ENCODE assay signal across 15 cellular contexts in the genomic region with DNA sequence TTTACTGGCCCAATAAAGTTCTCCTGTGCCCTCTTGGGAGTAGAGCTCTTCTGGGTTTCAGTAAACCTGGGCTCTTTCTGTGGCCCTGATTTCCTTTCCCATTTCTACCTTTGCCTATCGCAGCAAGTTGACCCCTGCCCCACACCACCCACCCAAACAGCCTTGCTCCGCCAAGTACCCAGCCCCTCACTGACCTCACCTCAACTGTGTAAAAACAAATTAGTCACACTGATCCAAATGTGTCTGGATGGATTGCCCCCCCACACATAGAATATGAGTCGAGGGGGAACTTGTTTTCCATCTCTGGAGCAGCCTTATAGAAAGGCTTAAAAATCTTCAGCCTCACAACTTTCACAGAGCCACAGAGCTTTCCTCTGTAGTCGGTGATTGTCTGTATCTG. TPM values are rescaled to one million over a fixed set of nuclear protein-coding genes. Genes with fewer than 3 reads are reported as not detected.
DNase-seq lines count a peak whose midpoint lies in the region; TF ChIP-seq lines count a peak whose summit lies in the region.
"Had no signal": no experiment of that assay in that cellular context is flagged by ENCODE, and none has a peak within 500 bp of the region (broad histone marks: within the 10 kb centered on the region; RNA-seq: fewer than 3 reads in every experiment).

No MANE protein-coding gene starts in this region.

- H3K4me3 ChIP-seq in HFF-Myc (replicated peaks; ENCODE audit: low read depth, low read length) (peak overlapping the region; percentile 43), SJCRH30 (peak overlapping the region; percentile 4; the same call in 1 of the 2 replicates), fibroblast of lung (replicated peaks in 1 of 4; ENCODE audit: control extremely low read depth in 1 of 4, insufficient read depth in 1 of 4, low read depth in 3 of 4, low read length in 4 of 4) (peak overlapping the region in 1 of 4 experiments; percentile 42), stomach (no peak overlapping the region), suprapubic skin (no peak overlapping the region)
- H3K4me3 ChIP-seq: esophagus squamous epithelium, tibial artery had no signal

- H3K9ac ChIP-seq in fibroblast of lung (ENCODE audit: insufficient read depth, low read length) = no peak overlapping the region

- TF ChIP-seq POLR2A in stomach (IDR thresholded peaks at IDR 0.05) (no peak), suprapubic skin (IDR thresholded peaks at IDR 0.05) (no peak)

- TF ChIP-seq EP300 in stomach (IDR thresholded peaks at IDR 0.05) = no peak
- no peak for TF ChIP-seq EP300 in suprapubic skin (IDR thresholded peaks at IDR 0.05)

- no peaks in the 10 kb centered on the region for H4K20me1 ChIP-seq in fibroblast of lung (ENCODE audit: control insufficient read depth, extremely low read depth, insufficient read depth, low read length)

- no peak for TF ChIP-seq CTCF in HFF-Myc (IDR thresholded peaks at IDR 0.05; ENCODE audit: low read depth, low read length, missing control alignments)
- no peak for TF ChIP-seq CTCF in fibroblast of lung (conservative IDR thresholded peaks at IDR 0.05 in 1 of 2, IDR thresholded peaks at IDR 0.05 in 1 of 2; ENCODE audit: low read depth in 1 of 2, low read length in 2 of 2)
- TF ChIP-seq CTCF in stomach (IDR thresholded peaks at IDR 0.05) = no peak
- TF ChIP-seq CTCF in suprapubic skin (IDR thresholded peaks at IDR 0.05) = no peak

- H3K27me3 ChIP-seq in SJCRH30 (no peaks in the 10 kb centered on the region), fibroblast of lung (ENCODE audit: control insufficient read depth, insufficient read depth, low read length) (no peaks in the 10 kb centered on the region), stomach (no peaks in the 10 kb centered on the region), suprapubic skin (no peaks in the 10 kb centered on the region)
- H3K27me3 ChIP-seq: esophagus squamous epithelium, tibial artery had no signal

- H3K79me2 ChIP-seq in fibroblast of lung (ENCODE audit: control insufficient read depth, insufficient read depth, low read length) = no peaks in the 10 kb centered on the region

- H3K36me3 ChIP-seq in SJCRH30 = no peaks in the 10 kb centered on the region
- H3K36me3 ChIP-seq in fibroblast of lung (ENCODE audit: control insufficient read depth, insufficient read depth, low read length) = no peaks in the 10 kb centered on the region
- H3K36me3 ChIP-seq in stomach = no peaks in the 10 kb centered on the region
- no peaks in the 10 kb centered on the region for H3K36me3 ChIP-seq in suprapubic skin
- H3K36me3 ChIP-seq: esophagus squamous epithelium, tibial artery had no signal

- DNase-seq in HFF-Myc (ENCODE audit: extremely low read depth, low read depth) (no peak), SJCRH30 (peak in 1 of 2 experiments; percentile 19), fibroblast of lung (ENCODE audit: low read depth in 2 of 2) (peak; percentile 10 to 59), renal cortical epithelial cell (ENCODE audit: low read depth) (peak; percentile 26), stomach (no peak), suprapubic skin (ENCODE audit: low spot score in 2 of 2) (no peak), posterior vena cava (ENCODE audit: low spot score) (no peak)
- DNase-seq: activated CD4-positive, alpha-beta T cell treated with anti-CD3 and anti-CD28 coated beads for 48 hours; activated naive CD4-positive, alpha-beta T cell treated with anti-CD3 and anti-CD28 coated beads for 36 hours; esophagus squamous epithelium; kidney; NCI-H1694; NCI-H345; stimulated activated CD4-positive, alpha-beta T cell treated with anti-CD3 and anti-CD28 coated beads, Interleukin-4, amount 100 ng/mL, for 4 hours; tibial artery had no signal

- H3K4me1 ChIP-seq in SJCRH30 (no peaks in the 10 kb centered on the region), fibroblast of lung (ENCODE audit: control insufficient read depth, extremely low read depth, insufficient read depth, low read length) (peaks cover 25% of the 10 kb centered on the region), stomach (peaks cover 0 to 6% (median 0%) of the 10 kb centered on the region in 4 donors), suprapubic skin (no peaks in the 10 kb centered on the region)
- H3K4me1 ChIP-seq: esophagus squamous epithelium had no signal

- peak overlapping the region; percentile 34; the same call in 1 of the 2 replicates for H3K27ac ChIP-seq in SJCRH30
- H3K27ac ChIP-seq in fibroblast of lung (ENCODE audit: insufficient read depth, low read length) = peak overlapping the region; percentile 58
- H3K27ac ChIP-seq in stomach = no peak overlapping the region
- H3K27ac ChIP-seq in suprapubic skin = no peak overlapping the region
- H3K27ac ChIP-seq: esophagus squamous epithelium, tibial artery had no signal

- H2AFZ ChIP-seq in fibroblast of lung (ENCODE audit: low read length) = peak overlapping the region; percentile 76

- 64 to 72% (median 67%) methylated on average over 4 of the region's 4 CpGs for WGBS in stomach, 5 donors
- 79% methylated on average over 4 of the region's 4 CpGs for WGBS in suprapubic skin

- intact Hi-C loops in stomach (cut with DNase I; ENCODE audit: low total_unique reads) (no loop called here), posterior vena cava (cut with DNase I) (no loop called here)

- H3K9me3 ChIP-seq in SJCRH30 (replicated peaks) (no peaks in the 10 kb centered on the region), fibroblast of lung (ENCODE audit: control insufficient read depth, insufficient read depth, low read depth, low read length) (no peaks in the 10 kb centered on the region), stomach (no peaks in the 10 kb centered on the region), suprapubic skin (no peaks in the 10 kb centered on the region)
- H3K9me3 ChIP-seq: esophagus squamous epithelium, tibial artery had no signal

- H3K4me2 ChIP-seq in fibroblast of lung (ENCODE audit: extremely low read depth, insufficient read depth, low read length) = no peak overlapping the region

RNA-seq across cellular contexts. Expression of gene VEPH1, which starts 28.6 kb away (rescaled TPM):
- not detected in 2 replicates for total RNA-seq in SJCRH30 (2014; rRNA removed; shearing (Covaris generic))
- 21.1 and 34.7 TPM in 2 replicates for total RNA-seq in fibroblast of lung
- 13.1 and 16.6 TPM in 2 replicates for polyA plus RNA-seq in fibroblast of lung
- 10.2 and 10.6 TPM in 2 replicates for polyA plus RNA-seq in fibroblast of lung (2012)
- 1.7 and 21.2 TPM in 2 replicates for polyA minus RNA-seq in fibroblast of lung (ENCODE audit: low replicate concordance)
- 15.5 and 19.3 TPM in 2 replicates for total RNA-seq in renal cortical epithelial cell
- 1 to 10 TPM in 3 of 5 donors, under 1 TPM in 1, not detected in 1; 0.58 to 9.4 (median 3.6) TPM for total RNA-seq in stomach
- 1 to 10 TPM; 1.5 to 1.6 (median 1.5) TPM for polyA plus RNA-seq in stomach
- 1 to 10 TPM; 2.9 to 9.3 (median 5.7) TPM for total RNA-seq in suprapubic skin
- 1 to 10 TPM in 1 of 2 donors, under 1 TPM in 1; 0.24 to 1.7 TPM for total RNA-seq in posterior vena cava
- total RNA-seq: activated naive CD4-positive, alpha-beta T cell treated with anti-CD3 and anti-CD28 coated beads for 36 hours; esophagus squamous epithelium had no signal

Comparison
In these comparisons a context has a peak if more than half of its experiments do, and no peak if none do; other contexts are left out.
1. DNase-seq: peak in fibroblast of lung (2 of 2) and renal cortical epithelial cell (single experiment); none in HFF-Myc (single experiment), stomach (single experiment), suprapubic skin (0 of 2) and posterior vena cava (single experiment).
2. H3K4me3 ChIP-seq: peak in HFF-Myc (single experiment) and SJCRH30 (single experiment); none in stomach (0 of 4) and suprapubic skin (single experiment).
3. H3K27ac ChIP-seq: peak in SJCRH30 (single experiment) and fibroblast of lung (single experiment); none in stomach (0 of 5) and suprapubic skin (single experiment).